Comparison of ENCODE assay signal across 1 cellular context in the genomic region with DNA sequence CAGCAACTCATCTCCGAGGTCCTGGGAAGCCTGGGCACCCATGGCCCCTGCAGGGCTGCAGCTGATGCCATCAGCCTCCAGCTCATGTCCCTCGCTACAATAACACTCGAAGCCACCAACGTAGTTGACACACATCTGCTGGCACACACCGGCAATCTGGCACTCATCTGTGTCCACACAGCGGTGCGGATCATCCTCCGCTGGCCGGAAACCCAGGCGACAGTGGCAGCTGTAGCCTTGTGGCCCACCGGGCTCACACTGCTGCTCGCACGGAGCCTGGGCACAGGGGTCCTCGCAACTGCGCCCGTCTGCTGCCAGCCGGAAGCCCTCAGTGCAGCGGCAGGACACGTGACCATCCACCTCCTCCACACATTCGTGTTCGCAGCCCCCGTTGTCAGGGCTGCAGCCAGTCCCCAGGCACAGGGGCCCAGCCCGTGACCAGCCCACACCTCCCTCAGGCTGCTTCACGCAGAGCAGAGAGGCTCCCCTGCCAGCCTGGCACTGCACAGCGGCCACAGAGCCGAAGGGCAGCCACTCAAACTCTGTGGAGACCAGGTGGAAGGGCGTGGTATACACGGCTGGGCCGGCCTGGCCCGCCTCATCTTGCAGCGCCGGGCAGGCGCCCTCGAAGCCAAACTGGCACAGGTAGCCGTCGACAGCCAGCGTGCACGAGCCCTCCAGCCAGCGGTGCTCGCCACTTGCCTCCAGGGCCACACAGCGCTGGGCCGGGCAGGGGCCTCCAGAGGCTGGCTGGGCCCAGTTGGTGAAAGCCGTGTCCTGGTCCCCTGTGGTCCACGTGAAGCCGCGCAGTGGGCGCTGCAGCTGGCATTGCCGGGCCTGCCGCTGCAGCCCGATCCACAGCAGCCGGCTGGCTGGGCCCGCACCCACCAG.
TF ChIP-seq lines count a peak whose summit lies in the region.

No MANE protein-coding gene starts in this region.

TF ChIP-seq in HepG2, 621 proteins besides CTCF, POLR2A, EP300 and RAD21:
- TF ChIP-seq XRCC5 (optimal IDR thresholded peaks at IDR 0.05; ENCODE audit: low read length) (no peak), HIVEP1 (CRISPR knock-in tag; IDR thresholded peaks at IDR 0.05) (0 out of 2 replicates have a peak, but pooled peaks have one; percentile 21), RXRA (CRISPR knock-in tag; IDR thresholded peaks at IDR 0.05) (0 out of 2 replicates have a peak, but pooled peaks have one; percentile 1), ZNF598 (CRISPR knock-in tag; IDR thresholded peaks at IDR 0.05; ENCODE audit: borderline replicate concordance) (peak; percentile 45; the same call in 1 of the 2 replicates), ZC3H13 (CRISPR knock-in tag; IDR thresholded peaks at IDR 0.05) (0 out of 2 replicates have a peak, but pooled peaks have one; percentile 17), ZNF562 (CRISPR knock-in tag; IDR thresholded peaks at IDR 0.05; ENCODE audit: borderline replicate concordance) (no peak)
- TF ChIP-seq, protein P1, sequence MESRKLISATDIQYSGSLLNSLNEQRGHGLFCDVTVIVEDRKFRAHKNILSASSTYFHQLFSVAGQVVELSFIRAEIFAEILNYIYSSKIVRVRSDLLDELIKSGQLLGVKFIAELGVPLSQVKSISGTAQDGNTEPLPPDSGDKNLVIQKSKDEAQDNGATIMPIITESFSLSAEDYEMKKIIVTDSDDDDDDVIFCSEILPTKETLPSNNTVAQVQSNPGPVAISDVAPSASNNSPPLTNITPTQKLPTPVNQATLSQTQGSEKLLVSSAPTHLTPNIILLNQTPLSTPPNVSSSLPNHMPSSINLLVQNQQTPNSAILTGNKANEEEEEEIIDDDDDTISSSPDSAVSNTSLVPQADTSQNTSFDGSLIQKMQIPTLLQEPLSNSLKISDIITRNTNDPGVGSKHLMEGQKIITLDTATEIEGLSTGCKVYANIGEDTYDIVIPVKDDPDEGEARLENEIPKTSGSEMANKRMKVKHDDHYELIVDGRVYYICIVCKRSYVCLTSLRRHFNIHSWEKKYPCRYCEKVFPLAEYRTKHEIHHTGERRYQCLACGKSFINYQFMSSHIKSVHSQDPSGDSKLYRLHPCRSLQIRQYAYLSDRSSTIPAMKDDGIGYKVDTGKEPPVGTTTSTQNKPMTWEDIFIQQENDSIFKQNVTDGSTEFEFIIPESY (CRISPR knock-in tag; IDR thresholded peaks at IDR 0.05) = peak; percentile 7; the same call in 1 of the 2 replicates
- TF ChIP-seq, protein P2, sequence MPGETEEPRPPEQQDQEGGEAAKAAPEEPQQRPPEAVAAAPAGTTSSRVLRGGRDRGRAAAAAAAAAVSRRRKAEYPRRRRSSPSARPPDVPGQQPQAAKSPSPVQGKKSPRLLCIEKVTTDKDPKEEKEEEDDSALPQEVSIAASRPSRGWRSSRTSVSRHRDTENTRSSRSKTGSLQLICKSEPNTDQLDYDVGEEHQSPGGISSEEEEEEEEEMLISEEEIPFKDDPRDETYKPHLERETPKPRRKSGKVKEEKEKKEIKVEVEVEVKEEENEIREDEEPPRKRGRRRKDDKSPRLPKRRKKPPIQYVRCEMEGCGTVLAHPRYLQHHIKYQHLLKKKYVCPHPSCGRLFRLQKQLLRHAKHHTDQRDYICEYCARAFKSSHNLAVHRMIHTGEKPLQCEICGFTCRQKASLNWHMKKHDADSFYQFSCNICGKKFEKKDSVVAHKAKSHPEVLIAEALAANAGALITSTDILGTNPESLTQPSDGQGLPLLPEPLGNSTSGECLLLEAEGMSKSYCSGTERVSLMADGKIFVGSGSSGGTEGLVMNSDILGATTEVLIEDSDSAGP (CRISPR knock-in tag; IDR thresholded peaks at IDR 0.05; ENCODE audit: borderline replicate concordance) = 0 out of 2 replicates have a peak, but pooled peaks have one; percentile 9
